Comparison of ENCODE assay signal across 18 cellular contexts in genomic region chr16:85645021-85645589, GRCh38. TPM values are rescaled to one million over a fixed set of nuclear protein-coding genes. Genes with fewer than 3 reads are reported as not detected.
A peak's percentile ranks its signal among the peaks of the same experiment; 100 is the strongest.
DNase-seq lines count a peak whose midpoint lies in the region; ATAC-seq and TF ChIP-seq lines count a peak whose summit lies in the region.
"Had no signal": no experiment of that assay in that cellular context is flagged by ENCODE, and none has a peak within 500 bp of the region (broad histone marks: within the 10 kb centered on the region; RNA-seq: fewer than 3 reads in every experiment).

No MANE protein-coding gene starts in this region.

- no peak for TF ChIP-seq CTCF in MCF 10A (IDR thresholded peaks at IDR 0.05; ENCODE audit: unreplicated experiment)
- TF ChIP-seq CTCF in breast epithelium (IDR thresholded peaks at IDR 0.05): no peak
- TF ChIP-seq CTCF in type B pancreatic cell (conservative IDR thresholded peaks at IDR 0.05): no peak

- ATAC-seq in T-helper 17 cell: no peak
- ATAC-seq in esophagus mucosa: peak; percentile 78
- ATAC-seq in HG03095 (IDR thresholded peaks at IDR 0.05; ENCODE audit: unreplicated experiment): no peak
- ATAC-seq: A549, gastroesophageal sphincter had no signal

- no TSS peak for BruUV-seq in MCF 10A (replicated peaks; lab: Mats Ljungman, UMichigan)

- H3K27me3 Mint-ChIP-seq in MCF 10A (ENCODE audit: insufficient read depth, unreplicated experiment) (no peaks in the 10 kb centered on the region), T-helper 17 cell (no peaks in the 10 kb centered on the region), type B pancreatic cell (no peaks in the 10 kb centered on the region)
- H3K27me3 Mint-ChIP-seq: memory B cell had no signal

- H3K4me1 Mint-ChIP-seq in MCF 10A (ENCODE audit: insufficient read depth, unreplicated experiment): no peaks in the 10 kb centered on the region
- peaks cover 11% of the 10 kb centered on the region for H3K4me1 Mint-ChIP-seq in T-helper 17 cell
- H3K4me1 Mint-ChIP-seq in type B pancreatic cell (ENCODE audit: unreplicated experiment): peaks cover 17% of the 10 kb centered on the region

- H3K27ac Mint-ChIP-seq in MCF 10A (ENCODE audit: low read depth, unreplicated experiment): no peak overlapping the region
- peak overlapping the region; percentile 21 for H3K27ac Mint-ChIP-seq in T-helper 17 cell
- H3K27ac Mint-ChIP-seq in type B pancreatic cell: peak overlapping the region; percentile 83
- H3K27ac Mint-ChIP-seq: memory B cell had no signal

- no peak overlapping the region for H3K27ac ChIP-seq in breast epithelium
- H3K27ac ChIP-seq: A549, gastroesophageal sphincter, right atrium auricular region had no signal

- CTCF ChIA-PET in MCF 10A (lab: Yijun Ruan, JAX): interaction anchor here (0.7 to 1.4 kb wide), 2 partner anchors 59 to 393 kb away, joined by 3 read pairs; no protein-coding TSS in a partner anchor

- H3K9me3 ChIP-seq in breast epithelium (no peaks in the 10 kb centered on the region), T-helper 17 cell (ENCODE audit: control insufficient read depth, low read length, poor library complexity, severe bottlenecking) (no peaks in the 10 kb centered on the region)
- H3K9me3 ChIP-seq: A549, gastroesophageal sphincter, right atrium auricular region had no signal

- intact Hi-C loops in MCF 10A (cut with micrococcal nuclease) (no loop called here), breast epithelium (cut with DNase I; ENCODE audit: low total_unique reads) (no loop called here)

- peaks cover 0 to 10% of the 10 kb centered on the region in 2 donors for H3K4me1 ChIP-seq in breast epithelium

- no peaks in the 10 kb centered on the region for H3K36me3 ChIP-seq in breast epithelium

- H3K27me3 ChIP-seq in breast epithelium: no peaks in the 10 kb centered on the region
- H3K27me3 ChIP-seq: gastroesophageal sphincter, right atrium auricular region had no signal

- peaks cover 42% of the 10 kb centered on the region for H3K36me3 Mint-ChIP-seq in MCF 10A (ENCODE audit: insufficient read depth, unreplicated experiment)
- no peaks in the 10 kb centered on the region for H3K36me3 Mint-ChIP-seq in T-helper 17 cell (ENCODE audit: low read depth)
- peaks cover 12% of the 10 kb centered on the region for H3K36me3 Mint-ChIP-seq in type B pancreatic cell
- H3K36me3 Mint-ChIP-seq: memory B cell had no signal

- no peak for TF ChIP-seq POLR2A in breast epithelium (IDR thresholded peaks at IDR 0.05)

- DNase-seq in MCF 10A (ENCODE audit: unreplicated experiment) (peak; percentile 16), breast epithelium (ENCODE audit: low spot score in 2 of 2) (no peak), T-helper 17 cell (no peak), type B pancreatic cell (ENCODE audit: extremely low spot score, unreplicated experiment) (no peak), NCI-H187 treated with DMSO at 0.1 percent for 48 hours (lab: John Stamatoyannopoulos, UW) (no peak), amniotic stem cell (lab: John Stamatoyannopoulos, UW) (no peak)
- DNase-seq: activated CD8-positive, alpha-beta memory T cell treated with anti-CD3 and anti-CD28 coated beads, Interleukin-2, amount 50 U/mL, for 48 hours; NCI-H1105 treated with DMSO at 0.1 percent for 48 hours; NCI-H510A treated with DMSO at 0.1 percent for 48 hours; RPMI8226; stimulated activated CD4-positive, alpha-beta T cell treated with anti-CD3 and anti-CD28 coated beads, Interleukin-15, amount 100 ng/mL, for 24 hours had no signal

- H3K4me3 ChIP-seq in breast epithelium: no peak overlapping the region
- H3K4me3 ChIP-seq: A549, gastroesophageal sphincter, right atrium auricular region had no signal

- H3K9me3 Mint-ChIP-seq in MCF 10A (ENCODE audit: unreplicated experiment) (no peaks in the 10 kb centered on the region), type B pancreatic cell (no peaks in the 10 kb centered on the region)
- H3K9me3 Mint-ChIP-seq: brain, memory B cell had no signal

- POLR2A ChIA-PET in MCF 10A (lab: Yijun Ruan, JAX): no interaction called here

- H3K4me3 Mint-ChIP-seq in MCF 10A (ENCODE audit: unreplicated experiment) (no peak overlapping the region), T-helper 17 cell (no peak overlapping the region), type B pancreatic cell (peak overlapping the region; percentile 5)
- H3K4me3 Mint-ChIP-seq: brain, memory B cell had no signal

RNA-seq across cellular contexts. Expression of gene GSE1, which starts 32.0 kb away (rescaled TPM):
- total RNA-seq in MCF 10A (2022) (44.4 and 52.9 TPM in 2 replicates), breast epithelium (100 to 1,000 TPM in 1 of 3 donors, 10 to 100 TPM in 2; 52.3 to 105 (median 60.7) TPM), T-helper 17 cell (10 to 100 TPM; 39.1 to 40.9 TPM), esophagus mucosa (23.9 TPM), type B pancreatic cell (ENCODE audit: low replicate concordance) (101 and 112 TPM in 2 replicates)

RNA-seq across cellular contexts. Expression of gene GINS2, which starts 43.6 kb away (rescaled TPM):
- total RNA-seq in MCF 10A (2022) (6.9 and 11.3 TPM in 2 replicates), breast epithelium (1 to 10 TPM in 2 of 3 donors, under 1 TPM in 1; 0.66 to 3.1 (median 1.1) TPM), T-helper 17 cell (1 to 10 TPM in 1 of 2 donors, under 1 TPM in 1; 0.86 to 1.5 TPM), esophagus mucosa (10.9 TPM), type B pancreatic cell (ENCODE audit: low replicate concordance) (13.7 and 39.9 TPM in 2 replicates)
